ENCODE assay signal across 20 cellular contexts in genomic region chr3:144437989-144438388, GRCh38.
DNase-seq lines count a peak whose midpoint lies in the region; ATAC-seq, FAIRE-seq and TF ChIP-seq lines count a peak whose summit lies in the region.
"Had no signal": no experiment of that assay in that cellular context is flagged by ENCODE, and none has a peak within 500 bp of the region (broad histone marks: within the 10 kb centered on the region; RNA-seq: fewer than 3 reads in every experiment).

No MANE protein-coding gene starts in this region.

- 90 to 97% methylated on average over 3 of the region's 3 CpGs for WGBS in aorta, 2 donors
- WGBS in SK-N-SH (ENCODE audit: low lambda C conversion rate), result 5% methylated on average over 2 of the region's 3 CpGs

- H3K27ac ChIP-seq in foreskin keratinocyte (no peak overlapping the region), aorta (ENCODE audit: low read depth in 1 of 2, low read length in 2 of 2) (no peak overlapping the region), SK-N-SH (ENCODE audit: low read depth in 2 of 2, low read length in 1 of 2) (no peak overlapping the region)
- H3K27ac ChIP-seq: brain microvascular endothelial cell, Peyer's patch, right lobe of liver, stomach had no signal

- no peaks in the 10 kb centered on the region for H3K4me1 ChIP-seq in foreskin keratinocyte
- H3K4me1 ChIP-seq in aorta (ENCODE audit: control insufficient read depth in 1 of 2, insufficient read depth in 2 of 2, low read length in 2 of 2), result no peaks in the 10 kb centered on the region
- no peaks in the 10 kb centered on the region for H3K4me1 ChIP-seq in SK-N-SH (ENCODE audit: control insufficient read depth in 1 of 2, insufficient read depth in 2 of 2, low read depth in 1 of 2, low read length in 1 of 2)
- H3K4me1 ChIP-seq: Peyer's patch, right lobe of liver, stomach had no signal

- H3K9me3 ChIP-seq in aorta (ENCODE audit: control insufficient read depth, low read length) (no peaks in the 10 kb centered on the region), SK-N-SH (no peaks in the 10 kb centered on the region)
- H3K9me3 ChIP-seq: Peyer's patch, right lobe of liver, stomach had no signal

- no peak overlapping the region for H3K4me2 ChIP-seq in SK-N-SH

- H3F3A ChIP-seq in SK-N-SH (replicated peaks; ENCODE audit: insufficient read depth), result no peaks in the 10 kb centered on the region

- H3K79me2 ChIP-seq in SK-N-SH (ENCODE audit: insufficient read depth), result no peaks in the 10 kb centered on the region; the same call in 1 of the 2 replicates

- intact Hi-C loops in aorta (cut with DNase I), result no loop called here

- TF ChIP-seq CTCF in foreskin keratinocyte (conservative IDR thresholded peaks at IDR 0.05), result no peak
- no peak for TF ChIP-seq CTCF in SK-N-SH (IDR thresholded peaks at IDR 0.05)

- CTCF ChIA-PET in SK-N-SH (lab: Yijun Ruan, JAX), result no interaction called here

- ATAC-seq in GM18861 (IDR thresholded peaks at IDR 0.05; ENCODE audit: unreplicated experiment) (peak; percentile 35), GM21737 (IDR thresholded peaks at IDR 0.05; ENCODE audit: unreplicated experiment) (peak; percentile 43), HG03159 (IDR thresholded peaks at IDR 0.05; ENCODE audit: unreplicated experiment) (peak; percentile 43), foreskin keratinocyte (peak; percentile 88), aorta (ENCODE audit: low FRiP score) (no peak)
- ATAC-seq: left colon, right lobe of liver had no signal

- no peaks in the 10 kb centered on the region for H3K9me2 ChIP-seq in SK-N-SH

- DNase-seq in foreskin keratinocyte (peak; percentile 9 to 33), GM19239 (ENCODE audit: insufficient read length, low spot score) (no peak), NCI-H345 (lab: John Stamatoyannopoulos, UW) (no peak), aorta (no peak), SK-N-SH (no peak)
- DNase-seq: activated CD4-positive, alpha-beta memory T cell treated with anti-CD3 and anti-CD28 coated beads for 36 hours; activated effector memory CD4-positive, alpha-beta T cell treated with Interleukin-2 at 50 U/mL for 16 hours; brain microvascular endothelial cell; DMS53; H7; head of caudate nucleus; left colon; naive B cell; NCI-H2171 treated with DMSO at 0.1 percent for 48 hours; Peyer's patch; right lobe of liver; stomach had no signal

- H3K9ac ChIP-seq in SK-N-SH, result no peak overlapping the region

- POLR2A ChIA-PET in SK-N-SH (lab: Yijun Ruan, JAX), result no interaction called here

- FAIRE-seq in GM19239 (lab: Jason Lieb, UNC), result no peak

- H3K36me3 ChIP-seq in aorta (ENCODE audit: control insufficient read depth in 1 of 2, insufficient read depth in 2 of 2, low read length in 1 of 2), result no peaks in the 10 kb centered on the region
- H3K36me3 ChIP-seq in SK-N-SH (replicated peaks in 1 of 2; ENCODE audit: control insufficient read depth in 1 of 2, insufficient read depth in 2 of 2, low read length in 1 of 2), result no peaks in the 10 kb centered on the region
- H3K36me3 ChIP-seq: brain microvascular endothelial cell, Peyer's patch, right lobe of liver, stomach had no signal

- H2AFZ ChIP-seq in SK-N-SH (ENCODE audit: low read depth), result no peak overlapping the region

- H4K20me1 ChIP-seq in SK-N-SH (ENCODE audit: insufficient read depth), result no peaks in the 10 kb centered on the region

- H3K27me3 ChIP-seq in foreskin keratinocyte (no peaks in the 10 kb centered on the region), aorta (ENCODE audit: control insufficient read depth in 1 of 2, insufficient read depth in 2 of 2, low read length in 1 of 2) (no peaks in the 10 kb centered on the region), SK-N-SH (ENCODE audit: insufficient read depth) (no peaks in the 10 kb centered on the region)
- H3K27me3 ChIP-seq: brain microvascular endothelial cell, Peyer's patch, right lobe of liver, stomach had no signal

- TF ChIP-seq EP300 in SK-N-SH (IDR thresholded peaks at IDR 0.05; ENCODE audit: borderline replicate concordance in 1 of 2, low read depth in 1 of 2, low read length in 1 of 2), result no peak

- H3K4me3 ChIP-seq in aorta (ENCODE audit: low read length in 2 of 2) (no peak overlapping the region), SK-N-SH (ENCODE audit: low read depth in 2 of 2, low read length in 1 of 2) (no peak overlapping the region)
- H3K4me3 ChIP-seq: Peyer's patch, right lobe of liver, stomach had no signal

- no peak for TF ChIP-seq RAD21 in SK-N-SH (IDR thresholded peaks at IDR 0.05; ENCODE audit: low read length)

TF ChIP-seq in SK-N-SH, 30 proteins besides CTCF, POLR2A, EP300 and RAD21:
- TF ChIP-seq USF1 (IDR thresholded peaks at IDR 0.05; ENCODE audit: borderline replicate concordance, low read depth), result no peak

Comparison
In these comparisons a context has a peak if more than half of its experiments do, and no peak if none do; other contexts are left out.
1. DNase-seq: peak in foreskin keratinocyte (2 of 2); none in GM19239 (single experiment), NCI-H345 (single experiment), aorta (0 of 2) and SK-N-SH (single experiment).